Comparison of ENCODE assay signal across 13 cellular contexts in the genomic region with DNA sequence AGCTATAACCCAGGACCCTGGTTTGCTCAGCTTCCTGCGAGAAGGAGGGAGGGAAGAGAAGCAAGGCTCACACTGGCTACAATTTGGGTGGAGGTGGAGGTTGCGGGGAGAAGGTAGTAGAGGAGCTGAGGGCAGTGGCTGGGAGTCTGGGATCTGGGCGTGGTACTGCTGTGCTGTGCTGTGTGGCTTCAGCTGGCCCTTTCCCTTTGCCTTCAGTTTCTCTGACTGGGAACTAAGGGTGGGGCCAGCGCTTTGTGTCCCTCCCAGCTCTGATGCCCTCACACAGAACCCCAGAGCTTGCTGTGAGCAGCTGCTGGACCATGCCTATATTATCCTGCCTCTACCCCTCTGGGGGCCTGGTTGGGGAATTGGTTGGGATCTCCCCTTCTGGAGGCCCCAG.
DNase-seq lines count a peak whose midpoint lies in the region; ATAC-seq and TF ChIP-seq lines count a peak whose summit lies in the region.
"Had no signal": no experiment of that assay in that cellular context is flagged by ENCODE, and none has a peak within 500 bp of the region (broad histone marks: within the 10 kb centered on the region; RNA-seq: fewer than 3 reads in every experiment).

No MANE protein-coding gene starts in this region.

- CTCF ChIA-PET in activated CD8-positive, alpha-beta memory T cell treated with anti-CD3 and anti-CD28 coated beads, Interleukin-2, amount 10 ng/mL, durations not matched to agents 7 days and 5 days (lab: Charles Lee): interaction anchor here (1.5 to 10.1 kb wide), 4 partner anchors 16 to 131 kb away, joined by 3 to 105 read pairs (median 10); no protein-coding TSS in a partner anchor

- intact Hi-C loops in tibial artery (cut with DNase I; ENCODE audit: low total_unique reads): no loop called here

- no peak for ATAC-seq in activated CD8-positive, alpha-beta memory T cell treated with anti-CD3 and anti-CD28 coated beads, Interleukin-2, amount 10 ng/mL, durations not matched to agents 7 days and 5 days
- ATAC-seq in central memory CD8-positive, alpha-beta T cell (replicated peaks; ENCODE audit: extremely low read depth, poor library complexity, severe bottlenecking): no peak
- no peak for ATAC-seq in HG02852 (IDR thresholded peaks at IDR 0.05; ENCODE audit: unreplicated experiment)
- ATAC-seq: foreskin keratinocyte had no signal

- no peaks in the 10 kb centered on the region for H3K27me3 Mint-ChIP-seq in activated CD8-positive, alpha-beta memory T cell treated with anti-CD3 and anti-CD28 coated beads, Interleukin-2, amount 10 ng/mL, durations not matched to agents 7 days and 5 days
- H3K27me3 Mint-ChIP-seq in central memory CD8-positive, alpha-beta T cell: no peaks in the 10 kb centered on the region
- H3K27me3 Mint-ChIP-seq: stimulated activated naive B cell treated with anti-CD40 and anti-IgM and Interleukin-4, amounts not matched to agents 10 μg/mL and 1 μg/mL and 100 μg/mL, for 72 hours had no signal

- peaks cover 38% of the 10 kb centered on the region for H3K36me3 Mint-ChIP-seq in activated CD8-positive, alpha-beta memory T cell treated with anti-CD3 and anti-CD28 coated beads, Interleukin-2, amount 10 ng/mL, durations not matched to agents 7 days and 5 days
- peaks cover 20% of the 10 kb centered on the region for H3K36me3 Mint-ChIP-seq in central memory CD8-positive, alpha-beta T cell (ENCODE audit: insufficient read depth)

- H3K4me1 Mint-ChIP-seq in activated CD8-positive, alpha-beta memory T cell treated with anti-CD3 and anti-CD28 coated beads, Interleukin-2, amount 10 ng/mL, durations not matched to agents 7 days and 5 days: peaks cover 59% of the 10 kb centered on the region
- H3K4me1 Mint-ChIP-seq in central memory CD8-positive, alpha-beta T cell: peaks cover 92% of the 10 kb centered on the region

- H3K27ac Mint-ChIP-seq in activated CD8-positive, alpha-beta memory T cell treated with anti-CD3 and anti-CD28 coated beads, Interleukin-2, amount 10 ng/mL, durations not matched to agents 7 days and 5 days: peak overlapping the region; percentile 65
- peak overlapping the region; percentile 86 for H3K27ac Mint-ChIP-seq in central memory CD8-positive, alpha-beta T cell (ENCODE audit: low read depth)

- H3K27ac ChIP-seq in mucosa of rectum (ENCODE audit: low read depth in 2 of 2, low read length in 2 of 2) (peak overlapping the region; percentile 83 to 92), tibial artery (peak overlapping the region; percentile 79 to 83)
- H3K27ac ChIP-seq: foreskin keratinocyte had no signal

- peaks cover 7 to 15% of the 10 kb centered on the region in 2 donors for H3K36me3 ChIP-seq in mucosa of rectum (ENCODE audit: control insufficient read depth in 2 of 2, insufficient read depth in 2 of 2, low read length in 2 of 2)
- peaks cover 0 to 13% (median 8%) of the 10 kb centered on the region in 3 donors for H3K36me3 ChIP-seq in tibial artery
- H3K36me3 ChIP-seq: brain microvascular endothelial cell had no signal

- DNase-seq in activated CD8-positive, alpha-beta memory T cell treated with anti-CD3 and anti-CD28 coated beads, Interleukin-2, amount 10 ng/mL, durations not matched to agents 7 days and 5 days: no peak
- DNase-seq in activated CD8-positive, alpha-beta memory T cell treated with anti-CD3 and anti-CD28 coated beads, Interleukin-2, amount 50 U/mL, for 4 hours: no peak
- no peak for DNase-seq in central memory CD8-positive, alpha-beta T cell (ENCODE audit: low spot score in 2 of 2)
- DNase-seq in tibial artery: no peak
- DNase-seq in midbrain (lab: John Stamatoyannopoulos, UW): no peak
- DNase-seq in NCI-H446 treated with DMSO at 0.1 percent for 48 hours (lab: John Stamatoyannopoulos, UW): no peak
- DNase-seq: ACHN, foreskin keratinocyte, NCI-H345 had no signal

- H3K4me3 ChIP-seq in mucosa of rectum (ENCODE audit: low read length in 2 of 2) (peak overlapping the region; percentile 0 to 59), tibial artery (no peak overlapping the region)

- peak overlapping the region; percentile 36 for H3K4me3 Mint-ChIP-seq in activated CD8-positive, alpha-beta memory T cell treated with anti-CD3 and anti-CD28 coated beads, Interleukin-2, amount 10 ng/mL, durations not matched to agents 7 days and 5 days
- peak overlapping the region; percentile 79 for H3K4me3 Mint-ChIP-seq in central memory CD8-positive, alpha-beta T cell

- H3K4me1 ChIP-seq in mucosa of rectum (ENCODE audit: control insufficient read depth in 2 of 2, insufficient read depth in 2 of 2, low read length in 2 of 2) (peaks cover 83 to 88% of the 10 kb centered on the region in 2 donors), tibial artery (peaks cover 0 to 88% (median 70%) of the 10 kb centered on the region in 4 donors)
- H3K4me1 ChIP-seq: foreskin keratinocyte had no signal

- no peaks in the 10 kb centered on the region for H3K9me3 ChIP-seq in mucosa of rectum (ENCODE audit: control insufficient read depth in 2 of 2, low read length in 2 of 2)
- H3K9me3 ChIP-seq in tibial artery: no peaks in the 10 kb centered on the region

- H3K9me3 Mint-ChIP-seq in activated CD8-positive, alpha-beta memory T cell treated with anti-CD3 and anti-CD28 coated beads, Interleukin-2, amount 10 ng/mL, durations not matched to agents 7 days and 5 days (ENCODE audit: low read depth): no peaks in the 10 kb centered on the region
- H3K9me3 Mint-ChIP-seq in central memory CD8-positive, alpha-beta T cell: no peaks in the 10 kb centered on the region
- H3K9me3 Mint-ChIP-seq: stimulated activated naive B cell treated with anti-CD40 and anti-IgM and Interleukin-4, amounts not matched to agents 10 μg/mL and 1 μg/mL and 100 μg/mL, for 72 hours had no signal

- TF ChIP-seq CTCF in tibial artery (IDR thresholded peaks at IDR 0.05): no peak

- H3K27me3 ChIP-seq in mucosa of rectum (ENCODE audit: control insufficient read depth in 2 of 2, insufficient read depth in 2 of 2, low read length in 2 of 2) (no peaks in the 10 kb centered on the region), tibial artery (no peaks in the 10 kb centered on the region)
- H3K27me3 ChIP-seq: brain microvascular endothelial cell had no signal

- peak overlapping the region; percentile 29 to 57 for H3K9ac ChIP-seq in mucosa of rectum (ENCODE audit: low read depth in 1 of 2, low read length in 2 of 2)

Comparison
In these comparisons a context has a peak if more than half of its experiments do, and no peak if none do; other contexts are left out.
1. H3K4me3 ChIP-seq: peak in mucosa of rectum (2 of 2); none in tibial artery (0 of 2).